Comparison of ENCODE assay signal across 8 cellular contexts in genomic region chr1:65067491-65068201, GRCh38.
DNase-seq lines count a peak whose midpoint lies in the region; FAIRE-seq and TF ChIP-seq lines count a peak whose summit lies in the region.

No MANE protein-coding gene starts in this region.

- peak overlapping the region; percentile 75 for H3K27ac Mint-ChIP-seq in astrocyte (ENCODE audit: unreplicated experiment)

- TF ChIP-seq CTCF in astrocyte (IDR thresholded peaks at IDR 0.05; ENCODE audit: insufficient read depth, low read depth, low read length) (no peak), right atrium auricular region (IDR thresholded peaks at IDR 0.05) (peak in 1 of 2 donors; percentile 12), uterus (IDR thresholded peaks at IDR 0.05) (no peak)

- H3K9ac ChIP-seq in astrocyte (ENCODE audit: low read length), result peak overlapping the region; percentile 88

- FAIRE-seq in astrocyte (lab: Jason Lieb, UNC), result no peak

- H4K20me1 ChIP-seq in astrocyte (ENCODE audit: insufficient read depth, low read length), result no peaks in the 10 kb centered on the region

- TF ChIP-seq POLR2A in uterus (IDR thresholded peaks at IDR 0.05), result peak; percentile 65 to 81

- peak overlapping the region; percentile 83 for H3K4me3 ChIP-seq in astrocyte (ENCODE audit: insufficient read depth, low read depth, low read length)
- H3K4me3 ChIP-seq in right atrium auricular region, result peak overlapping the region; percentile 74 to 81
- H3K4me3 ChIP-seq in uterus, result peak overlapping the region; percentile 92 to 95

- H3K4me1 Mint-ChIP-seq in astrocyte (ENCODE audit: low read depth, unreplicated experiment), result peaks cover 18% of the 10 kb centered on the region

- intact Hi-C loops in uterus (cut with DNase I; ENCODE audit: low total_unique reads), result loop anchor here (10.0 kb wide), 1 partner anchor 63 kb away; no protein-coding TSS in a partner anchor

- H3K79me2 ChIP-seq in astrocyte (ENCODE audit: insufficient read depth, low read length), result no peaks in the 10 kb centered on the region

- peak; percentile 90 for DNase-seq in DMS53 treated with DMSO at 0.1 percent for 48 hours (lab: John Stamatoyannopoulos, UW; ENCODE audit: unreplicated experiment)
- peak; percentile 74 for DNase-seq in HCEC 1CT
- DNase-seq in NCI-H1105 (lab: John Stamatoyannopoulos, UW), result peak; percentile 76
- DNase-seq in T-helper 1 cell, result peak; percentile 19 to 58 (median 44)
- DNase-seq in astrocyte (ENCODE audit: low read depth), result peak; percentile 46
- peak; percentile 72 for DNase-seq in right atrium auricular region (ENCODE audit: low spot score)
- DNase-seq in pons (ENCODE audit: low spot score), result peak; percentile 92
- peak; percentile 65 to 82 for DNase-seq in uterus

- peaks cover 1% of the 10 kb centered on the region for H3K27me3 Mint-ChIP-seq in astrocyte (ENCODE audit: low read depth, unreplicated experiment)

- H3K36me3 ChIP-seq in astrocyte (ENCODE audit: insufficient read depth, low read length) (no peaks in the 10 kb centered on the region), right atrium auricular region (no peaks in the 10 kb centered on the region), uterus (no peaks in the 10 kb centered on the region)

- no peaks in the 10 kb centered on the region for H3K36me3 Mint-ChIP-seq in astrocyte (ENCODE audit: low read depth, unreplicated experiment)

- H3K4me1 ChIP-seq in astrocyte (ENCODE audit: insufficient read depth, low read length) (no peaks in the 10 kb centered on the region), right atrium auricular region (peaks cover 0 to 37% of the 10 kb centered on the region in 2 donors), uterus (no peaks in the 10 kb centered on the region)

- peak overlapping the region; percentile 97 for H2AFZ ChIP-seq in astrocyte (ENCODE audit: low read depth, low read length)

- H3K27me3 ChIP-seq in astrocyte (ENCODE audit: insufficient read depth, low read length) (peaks cover 4% of the 10 kb centered on the region), right atrium auricular region (no peaks in the 10 kb centered on the region), uterus (no peaks in the 10 kb centered on the region)

- no peaks in the 10 kb centered on the region for H3K9me3 Mint-ChIP-seq in astrocyte (ENCODE audit: unreplicated experiment)

- H3K27ac ChIP-seq in astrocyte (ENCODE audit: low read depth, low read length) (no peak overlapping the region), right atrium auricular region (peak overlapping the region; percentile 98 to 100), uterus (peak overlapping the region; percentile 100)

- H3K9me3 ChIP-seq in astrocyte (ENCODE audit: insufficient read depth, low read depth, low read length) (no peaks in the 10 kb centered on the region), right atrium auricular region (no peaks in the 10 kb centered on the region), uterus (no peaks in the 10 kb centered on the region)

- H3K4me3 Mint-ChIP-seq in astrocyte (ENCODE audit: unreplicated experiment), result peak overlapping the region; percentile 83

- H3K4me2 ChIP-seq in astrocyte (ENCODE audit: low read length), result peak overlapping the region; percentile 94
